Comparison of ENCODE assay signal across 28 cellular contexts in genomic region chr9:76092572-76092971, GRCh38.
"Had no signal": no experiment of that assay in that cellular context is flagged by ENCODE, and none has a peak within 500 bp of the region (broad histone marks: within the 10 kb centered on the region; RNA-seq: fewer than 3 reads in every experiment).

No MANE protein-coding gene starts in this region.

- H3K36me3 Mint-ChIP-seq: stimulated activated memory B cell treated with anti-CD40 and anti-IgM and Interleukin-4, amounts not matched to agents 10 μg/mL and 1 μg/mL and 100 μg/mL, for 72 hours had no signal

- H3K9me3 Mint-ChIP-seq: immature natural killer cell; naive thymus-derived CD4-positive, alpha-beta T cell; nephron had no signal

- H3K27me3 ChIP-seq: dorsolateral prefrontal cortex, gastroesophageal sphincter, heart right ventricle, neural progenitor cell, spleen, testis, tibial artery, upper lobe of left lung had no signal

- H3K4me3 Mint-ChIP-seq: immature natural killer cell; naive thymus-derived CD4-positive, alpha-beta T cell; nephron; neural progenitor cell; stimulated activated memory B cell treated with anti-CD40 and anti-IgM and Interleukin-4, amounts not matched to agents 10 μg/mL and 1 μg/mL and 100 μg/mL, for 72 hours had no signal

- H3K4me3 ChIP-seq: dorsolateral prefrontal cortex, gastroesophageal sphincter, heart right ventricle, lower lobe of right lung, neural progenitor cell, prostate gland, skin epidermis, spleen, testis, tibial artery, upper lobe of left lung had no signal

- H3K36me3 ChIP-seq: neural progenitor cell, prostate gland, spleen, upper lobe of left lung had no signal

- H3K27ac Mint-ChIP-seq: immature natural killer cell; naive thymus-derived CD4-positive, alpha-beta T cell; nephron; neural progenitor cell; stimulated activated memory B cell treated with anti-CD40 and anti-IgM and Interleukin-4, amounts not matched to agents 10 μg/mL and 1 μg/mL and 100 μg/mL, for 72 hours had no signal

- H3K4me1 ChIP-seq: gastroesophageal sphincter, heart right ventricle, lower lobe of right lung, neural progenitor cell, parathyroid adenoma, prostate gland, tibial artery, upper lobe of left lung had no signal

- H3K4me1 Mint-ChIP-seq: immature natural killer cell; neural progenitor cell; stimulated activated memory B cell treated with anti-CD40 and anti-IgM and Interleukin-4, amounts not matched to agents 10 μg/mL and 1 μg/mL and 100 μg/mL, for 72 hours had no signal

- H3K27ac ChIP-seq: dorsolateral prefrontal cortex, epithelial cell of prostate, gastroesophageal sphincter, heart right ventricle, lower lobe of right lung, neural progenitor cell, parathyroid adenoma, prostate gland, skin epidermis, spleen, tibial artery, upper lobe of left lung had no signal

- H3K9me3 ChIP-seq: gastroesophageal sphincter, heart right ventricle, lower lobe of right lung, prostate gland, spleen, testis, tibial artery, upper lobe of left lung had no signal

- ATAC-seq: esophagus mucosa; gastroesophageal sphincter; left ventricle myocardium superior; lower lobe of right lung; naive thymus-derived CD4-positive, alpha-beta T cell; stimulated activated memory B cell treated with anti-CD40 and anti-IgM and Interleukin-4, amounts not matched to agents 10 μg/mL and 1 μg/mL and 100 μg/mL, for 72 hours; stimulated activated naive CD8-positive, alpha-beta T cell treated with anti-CD3 and anti-CD28 coated beads, Interleukin-15, Interleukin-2, amounts not matched to agents 100 U/mL and 50 U/mL, for 24 hours had no signal

- DNase-seq: dorsolateral prefrontal cortex; effector CD4-positive, alpha-beta T cell; foreskin fibroblast; glutamatergic neuron; heart right ventricle; hypothalamus; immature natural killer cell; islet precursor cell; kidney glomerular epithelial cell; left ventricle myocardium superior; lower lobe of right lung; naive thymus-derived CD4-positive, alpha-beta T cell; spleen; stimulated activated CD4-positive, alpha-beta T cell treated with anti-CD3 and anti-CD28 coated beads, Interleukin-4, amount 100 ng/mL, for 4 hours; stimulated activated naive CD8-positive, alpha-beta T cell treated with anti-CD3 and anti-CD28 coated beads, Interleukin-15, Interleukin-2, amounts not matched to agents 100 U/mL and 50 U/mL, for 24 hours; substantia nigra; testis; tibial artery; upper lobe of left lung had no signal

- H3K27me3 Mint-ChIP-seq: naive thymus-derived CD4-positive, alpha-beta T cell; stimulated activated memory B cell treated with anti-CD40 and anti-IgM and Interleukin-4, amounts not matched to agents 10 μg/mL and 1 μg/mL and 100 μg/mL, for 72 hours had no signal
